18 cellular contexts compared by ENCODE assay signal in the genomic region with DNA sequence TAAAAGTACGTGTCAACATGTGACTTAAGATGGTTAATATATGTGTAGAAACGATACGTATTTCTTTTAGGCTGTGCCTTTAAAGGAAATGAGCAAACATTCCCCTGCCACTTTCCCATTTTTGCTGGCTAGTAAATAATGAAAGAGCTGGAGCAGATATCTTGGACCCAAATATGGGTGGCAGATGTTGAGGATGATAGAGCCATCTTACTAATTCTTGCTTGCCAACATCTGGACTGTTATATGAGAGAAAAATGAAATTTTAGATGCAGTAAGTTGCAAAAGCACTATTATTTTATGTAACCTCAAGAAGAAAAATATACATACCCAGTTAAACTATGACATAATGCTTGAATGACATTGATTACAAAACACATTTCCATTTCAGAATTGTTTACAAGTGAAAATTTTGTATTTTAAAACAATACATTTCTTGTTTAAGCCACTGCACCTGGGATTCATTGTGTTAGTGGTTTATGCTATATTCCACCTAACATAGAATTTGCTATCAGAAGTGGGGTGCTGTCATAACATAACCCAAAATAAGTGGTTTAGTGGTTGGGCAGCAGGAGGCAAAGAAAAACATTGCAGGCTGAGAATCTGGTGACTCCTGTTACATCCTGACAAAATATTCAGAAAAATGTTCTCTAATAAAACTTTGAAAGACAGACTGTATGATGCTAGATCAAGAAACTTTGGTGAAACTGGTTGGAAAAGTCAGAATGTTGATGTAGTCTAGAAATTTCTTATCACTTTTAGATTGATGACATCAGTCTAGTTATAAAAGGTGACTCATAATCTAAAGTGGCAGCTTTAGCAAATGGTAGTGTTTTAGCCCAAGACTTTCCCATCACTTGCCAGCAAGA.
A peak's percentile ranks its signal among the peaks of the same experiment; 100 is the strongest.
DNase-seq lines count a peak whose midpoint lies in the region; ATAC-seq and TF ChIP-seq lines count a peak whose summit lies in the region.
"Had no signal": no experiment of that assay in that cellular context is flagged by ENCODE, and none has a peak within 500 bp of the region (broad histone marks: within the 10 kb centered on the region; RNA-seq: fewer than 3 reads in every experiment).

No MANE protein-coding gene starts in this region.

- no peak for TF ChIP-seq CTCF in left ventricle myocardium inferior (IDR thresholded peaks at IDR 0.05; ENCODE audit: borderline replicate concordance)
- no peak for TF ChIP-seq CTCF in HEK293 (tag by site-specific recombination; IDR thresholded peaks at IDR 0.05)
- no peak for TF ChIP-seq CTCF in endodermal cell (conservative IDR thresholded peaks at IDR 0.05)
- TF ChIP-seq CTCF in ascending aorta (IDR thresholded peaks at IDR 0.05): no peak

- no peaks in the 10 kb centered on the region for H3K36me3 Mint-ChIP-seq in endodermal cell (ENCODE audit: low read depth)

- H3K9ac ChIP-seq in endodermal cell (ENCODE audit: extremely low read depth, low read length, poor library complexity, severe bottlenecking): no peak overlapping the region
- H3K9ac ChIP-seq: KMS-11 had no signal

- intact Hi-C loops in left ventricle myocardium inferior (cut with micrococcal nuclease) (no loop called here), Right ventricle myocardium superior (cut with DNase I) (no loop called here), ascending aorta (cut with DNase I) (loop anchor here (5.0 kb wide), 5 partner anchors 79 to 306 kb away; a partner anchor contains a TSS)

- peaks cover 8% of the 10 kb centered on the region for H3K9me3 Mint-ChIP-seq in endodermal cell

- H3K4me3 Mint-ChIP-seq in endodermal cell: no peak overlapping the region
- H3K4me3 Mint-ChIP-seq: B cell, GM23338 had no signal

- peaks cover 18% of the 10 kb centered on the region for H3K4me1 ChIP-seq in left ventricle myocardium inferior
- no peaks in the 10 kb centered on the region for H3K4me1 ChIP-seq in HEK293 (ENCODE audit: control insufficient read depth, insufficient read depth, low read length)
- peaks cover 4% of the 10 kb centered on the region for H3K4me1 ChIP-seq in endodermal cell (ENCODE audit: control insufficient read depth, insufficient read depth, low read length)
- peaks cover 0 to 15% of the 10 kb centered on the region in 2 donors for H3K4me1 ChIP-seq in ascending aorta
- H3K4me1 ChIP-seq: SJCRH30 had no signal

- H3K4me3 ChIP-seq in left ventricle myocardium inferior: no peak overlapping the region
- H3K4me3 ChIP-seq in HEK293 (ENCODE audit: low read depth, low read length): no peak overlapping the region
- peak overlapping the region; percentile 4 for H3K4me3 ChIP-seq in endodermal cell (ENCODE audit: low read length)
- no peak overlapping the region for H3K4me3 ChIP-seq in ascending aorta
- H3K4me3 ChIP-seq: GM23338, PC-9, SJCRH30 had no signal

- H3K36me3 ChIP-seq in left ventricle myocardium inferior (no peaks in the 10 kb centered on the region), HEK293 (ENCODE audit: control insufficient read depth in 2 of 2, insufficient read depth in 1 of 2, low read length in 2 of 2) (no peaks in the 10 kb centered on the region), endodermal cell (ENCODE audit: control insufficient read depth, insufficient read depth, low read length) (no peaks in the 10 kb centered on the region), ascending aorta (no peaks in the 10 kb centered on the region)
- H3K36me3 ChIP-seq: SJCRH30 had no signal

- H3K4me1 Mint-ChIP-seq in endodermal cell: peaks cover 23% of the 10 kb centered on the region

- no peak overlapping the region for H3K27ac Mint-ChIP-seq in endodermal cell
- H3K27ac Mint-ChIP-seq: B cell, GM23338 had no signal

- peaks cover 35% of the 10 kb centered on the region for H3K27me3 Mint-ChIP-seq in endodermal cell (ENCODE audit: insufficient read depth)
- H3K27me3 Mint-ChIP-seq: B cell had no signal

- CTCF ChIA-PET in HEK293 (lab: Yijun Ruan, JAX): no interaction called here

- H3K27ac ChIP-seq in left ventricle myocardium inferior (replicated peaks) (peak overlapping the region; percentile 47), HEK293 (ENCODE audit: extremely low read depth, low read depth, low read length) (no peak overlapping the region), endodermal cell (ENCODE audit: low read depth, low read length) (no peak overlapping the region), ascending aorta (no peak overlapping the region)
- H3K27ac ChIP-seq: KMS-11, PC-9, SJCRH30 had no signal

- peaks cover 15% of the 10 kb centered on the region for H3K9me3 ChIP-seq in left ventricle myocardium inferior (replicated peaks)
- no peaks in the 10 kb centered on the region for H3K9me3 ChIP-seq in HEK293 (ENCODE audit: control insufficient read depth, insufficient read depth, low read depth, low read length)
- H3K9me3 ChIP-seq in endodermal cell (ENCODE audit: control insufficient read depth, low read length): peaks cover 19% of the 10 kb centered on the region
- H3K9me3 ChIP-seq in ascending aorta: no peaks in the 10 kb centered on the region
- H3K9me3 ChIP-seq: SJCRH30 had no signal

- H3K27me3 ChIP-seq in left ventricle myocardium inferior (ENCODE audit: low read depth) (no peaks in the 10 kb centered on the region), endodermal cell (ENCODE audit: control insufficient read depth, insufficient read depth, low read length, poor library complexity, severe bottlenecking) (peaks cover 11% of the 10 kb centered on the region), ascending aorta (no peaks in the 10 kb centered on the region)
- H3K27me3 ChIP-seq: SJCRH30 had no signal

- ATAC-seq in Right ventricle myocardium superior (ENCODE audit: poor library complexity): no peak
- ATAC-seq in GM18520 (IDR thresholded peaks at IDR 0.05; ENCODE audit: unreplicated experiment): no peak
- ATAC-seq: GM23338, HCT116 had no signal

- POLR2A ChIA-PET in HEK293 (lab: Yijun Ruan, JAX): no interaction called here

- 95 to 100% methylated on average over 2 to 3 of the region's 3 CpGs for WGBS in endodermal cell (ENCODE audit: insufficient coverage in 1 of 2, insufficient read length in 1 of 2), 2 experiments

- DNase-seq in left ventricle myocardium inferior (no peak), Right ventricle myocardium superior (no peak), endodermal cell (no peak), ascending aorta (ENCODE audit: low spot score in 2 of 2) (no peak), HPDE6-E6E7 (ENCODE audit: extremely low spot score) (no peak)
- DNase-seq: GDM1, NCI-H1417 treated with DMSO at 0.1 percent for 48 hours, NCI-H187 treated with DMSO at 0.1 percent for 48 hours, NCI-H2227 treated with DMSO at 0.1 percent for 48 hours, NCI-H510A treated with DMSO at 0.1 percent for 48 hours, PC-9, SJCRH30 had no signal

TF ChIP-seq in HEK293, 187 proteins besides CTCF, POLR2A, EP300 and RAD21:
- TF ChIP-seq ZNF549 (tag by site-specific recombination; IDR thresholded peaks at IDR 0.05) (peak; percentile 92), ZFP37 (tag by site-specific recombination; IDR thresholded peaks at IDR 0.05) (no peak), ZNF707 (tag by site-specific recombination; IDR thresholded peaks at IDR 0.05) (peak; percentile 85)
- TF ChIP-seq, protein P1, sequence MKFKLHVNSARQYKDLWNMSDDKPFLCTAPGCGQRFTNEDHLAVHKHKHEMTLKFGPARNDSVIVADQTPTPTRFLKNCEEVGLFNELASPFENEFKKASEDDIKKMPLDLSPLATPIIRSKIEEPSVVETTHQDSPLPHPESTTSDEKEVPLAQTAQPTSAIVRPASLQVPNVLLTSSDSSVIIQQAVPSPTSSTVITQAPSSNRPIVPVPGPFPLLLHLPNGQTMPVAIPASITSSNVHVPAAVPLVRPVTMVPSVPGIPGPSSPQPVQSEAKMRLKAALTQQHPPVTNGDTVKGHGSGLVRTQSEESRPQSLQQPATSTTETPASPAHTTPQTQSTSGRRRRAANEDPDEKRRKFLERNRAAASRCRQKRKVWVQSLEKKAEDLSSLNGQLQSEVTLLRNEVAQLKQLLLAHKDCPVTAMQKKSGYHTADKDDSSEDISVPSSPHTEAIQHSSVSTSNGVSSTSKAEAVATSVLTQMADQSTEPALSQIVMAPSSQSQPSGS (tag by site-specific recombination; IDR thresholded peaks at IDR 0.05; ENCODE audit: low read depth): 0 out of 2 replicates have a peak, but pooled peaks have one; percentile 40
TF ChIP-seq in HEK293: peak in this region for 3.
